ENCODE assay signal across 18 cellular contexts in the genomic region with DNA sequence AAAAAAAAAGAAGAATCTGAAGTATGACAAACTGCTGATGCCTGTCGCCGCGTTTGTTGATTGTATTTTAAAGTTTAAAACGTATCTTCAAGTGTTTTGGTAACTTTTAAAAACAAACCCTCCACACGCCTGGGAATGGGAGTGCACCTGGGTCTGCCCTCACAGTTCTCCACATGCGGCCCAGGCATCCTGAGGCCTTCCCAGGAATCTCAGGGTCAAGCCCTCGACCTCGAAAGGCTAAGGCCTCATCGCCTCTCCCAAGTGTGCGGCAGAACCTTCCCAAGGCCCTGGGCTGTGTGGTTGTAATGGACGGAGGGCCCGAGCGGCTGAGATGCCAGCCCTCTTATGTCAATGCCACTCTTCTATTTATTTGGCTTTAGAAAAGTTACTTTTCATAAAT.
DNase-seq lines count a peak whose midpoint lies in the region; ATAC-seq and TF ChIP-seq lines count a peak whose summit lies in the region.
"Had no signal": no experiment of that assay in that cellular context is flagged by ENCODE, and none has a peak within 500 bp of the region (broad histone marks: within the 10 kb centered on the region; RNA-seq: fewer than 3 reads in every experiment).

No MANE protein-coding gene starts in this region.

- no peak overlapping the region for H3K4me3 Mint-ChIP-seq in activated CD4-positive, alpha-beta memory T cell treated with anti-CD3 and anti-CD28 coated beads for 36 hours
- no peak overlapping the region for H3K4me3 Mint-ChIP-seq in activated CD4-positive, alpha-beta memory T cell treated with anti-CD3 and anti-CD28 coated beads, Interleukin-2, amount 10 ng/mL, durations not matched to agents 7 days and 5 days
- H3K4me3 Mint-ChIP-seq: B cell; CD4-positive, CD25-positive, alpha-beta regulatory T cell; CD8-positive, alpha-beta T cell; GM23338; H9 had no signal

- H3K27me3 ChIP-seq in right atrium auricular region (no peaks in the 10 kb centered on the region), osteoblast (ENCODE audit: insufficient read depth, low read length) (no peaks in the 10 kb centered on the region)
- H3K27me3 ChIP-seq: BLaER1 had no signal

- H3K27ac Mint-ChIP-seq in activated CD4-positive, alpha-beta memory T cell treated with anti-CD3 and anti-CD28 coated beads for 36 hours = no peak overlapping the region
- no peak overlapping the region for H3K27ac Mint-ChIP-seq in activated CD4-positive, alpha-beta memory T cell treated with anti-CD3 and anti-CD28 coated beads, Interleukin-2, amount 10 ng/mL, durations not matched to agents 7 days and 5 days
- H3K27ac Mint-ChIP-seq: B cell; CD4-positive, CD25-positive, alpha-beta regulatory T cell; CD8-positive, alpha-beta T cell; GM23338; H9 had no signal

- no peaks in the 10 kb centered on the region for H3K4me1 ChIP-seq in right atrium auricular region
- H3K4me1 ChIP-seq in osteoblast (ENCODE audit: insufficient read depth, low read length) = peaks cover 11% of the 10 kb centered on the region
- H3K4me1 ChIP-seq: Caco-2 had no signal

- peak; percentile 6 for DNase-seq in activated CD4-positive, alpha-beta memory T cell treated with anti-CD3 and anti-CD28 coated beads for 36 hours
- DNase-seq in activated CD4-positive, alpha-beta memory T cell treated with anti-CD3 and anti-CD28 coated beads, Interleukin-2, amount 10 ng/mL, durations not matched to agents 7 days and 5 days = no peak
- peak; percentile 18 for DNase-seq in Right ventricle myocardium superior
- DNase-seq in right atrium auricular region (ENCODE audit: low spot score) = no peak
- DNase-seq in osteoblast (ENCODE audit: insufficient read length, low spot score, missing footprints) = peak; percentile 63
- DNase-seq: Caco-2; CD4-positive, CD25-positive, alpha-beta regulatory T cell; CD8-positive, alpha-beta T cell; DMS153; DND-41; H9 had no signal

- H3K79me2 ChIP-seq in osteoblast (ENCODE audit: insufficient read depth, low read length) = no peaks in the 10 kb centered on the region

- H3K27me3 Mint-ChIP-seq in activated CD4-positive, alpha-beta memory T cell treated with anti-CD3 and anti-CD28 coated beads for 36 hours = no peaks in the 10 kb centered on the region
- no peaks in the 10 kb centered on the region for H3K27me3 Mint-ChIP-seq in activated CD4-positive, alpha-beta memory T cell treated with anti-CD3 and anti-CD28 coated beads, Interleukin-2, amount 10 ng/mL, durations not matched to agents 7 days and 5 days
- H3K27me3 Mint-ChIP-seq: B cell; CD4-positive, CD25-positive, alpha-beta regulatory T cell had no signal

- H3K36me3 Mint-ChIP-seq in activated CD4-positive, alpha-beta memory T cell treated with anti-CD3 and anti-CD28 coated beads for 36 hours = peaks cover 50% of the 10 kb centered on the region
- peaks cover 6% of the 10 kb centered on the region for H3K36me3 Mint-ChIP-seq in activated CD4-positive, alpha-beta memory T cell treated with anti-CD3 and anti-CD28 coated beads, Interleukin-2, amount 10 ng/mL, durations not matched to agents 7 days and 5 days (ENCODE audit: low read depth)

- H3K4me1 Mint-ChIP-seq in activated CD4-positive, alpha-beta memory T cell treated with anti-CD3 and anti-CD28 coated beads for 36 hours (ENCODE audit: low read depth) = no peaks in the 10 kb centered on the region
- no peaks in the 10 kb centered on the region for H3K4me1 Mint-ChIP-seq in activated CD4-positive, alpha-beta memory T cell treated with anti-CD3 and anti-CD28 coated beads, Interleukin-2, amount 10 ng/mL, durations not matched to agents 7 days and 5 days
- H3K4me1 Mint-ChIP-seq: B cell; CD4-positive, CD25-positive, alpha-beta regulatory T cell; H9 had no signal

- H3K4me2 ChIP-seq in osteoblast (ENCODE audit: insufficient read depth, low read length) = no peak overlapping the region
- H3K4me2 ChIP-seq: BLaER1, GM23338 had no signal

- no peak for TF ChIP-seq POLR2A in GM18505 (IDR thresholded peaks at IDR 0.05; ENCODE audit: borderline replicate concordance, extremely low read depth, insufficient read depth, insufficient read length)

- H3K4me3 ChIP-seq in right atrium auricular region = no peak overlapping the region
- H3K4me3 ChIP-seq in osteoblast (ENCODE audit: insufficient read depth, low read length) = no peak overlapping the region
- H3K4me3 ChIP-seq: BLaER1, GM23338 had no signal

- H4K20me1 ChIP-seq in osteoblast (ENCODE audit: insufficient read depth, low read length) = peaks cover 12% of the 10 kb centered on the region

- no peak overlapping the region for H3K27ac ChIP-seq in right atrium auricular region
- H3K27ac ChIP-seq in osteoblast (ENCODE audit: low read depth, low read length) = no peak overlapping the region
- H3K27ac ChIP-seq: 22Rv1, BLaER1, C4-2B had no signal

- H3K36me3 ChIP-seq in right atrium auricular region (peaks cover 58% of the 10 kb centered on the region), osteoblast (ENCODE audit: insufficient read depth, low read length) (peaks cover 58% of the 10 kb centered on the region)

- H3K9me3 ChIP-seq in right atrium auricular region (no peaks in the 10 kb centered on the region), osteoblast (ENCODE audit: low read depth, low read length) (no peaks in the 10 kb centered on the region)
- H3K9me3 ChIP-seq: BLaER1, Caco-2 had no signal

- no peak overlapping the region for H2AFZ ChIP-seq in osteoblast (ENCODE audit: low read length)
- H2AFZ ChIP-seq: GM23338 had no signal

- H3K9me3 Mint-ChIP-seq in activated CD4-positive, alpha-beta memory T cell treated with anti-CD3 and anti-CD28 coated beads for 36 hours = no peaks in the 10 kb centered on the region
- H3K9me3 Mint-ChIP-seq in activated CD4-positive, alpha-beta memory T cell treated with anti-CD3 and anti-CD28 coated beads, Interleukin-2, amount 10 ng/mL, durations not matched to agents 7 days and 5 days = no peaks in the 10 kb centered on the region
- H3K9me3 Mint-ChIP-seq: CD4-positive, CD25-positive, alpha-beta regulatory T cell; CD8-positive, alpha-beta T cell; GM23338; H9 had no signal

- ATAC-seq in Right ventricle myocardium superior (ENCODE audit: poor library complexity) = no peak
- no peak for ATAC-seq in GM18505 (IDR thresholded peaks at IDR 0.05; ENCODE audit: unreplicated experiment)
- ATAC-seq: CD8-positive, alpha-beta T cell; GM23338; HCT116 had no signal

- CTCF ChIA-PET in activated CD4-positive, alpha-beta memory T cell treated with anti-CD3 and anti-CD28 coated beads for 36 hours (lab: Charles Lee) = no interaction called here
- CTCF ChIA-PET in activated CD4-positive, alpha-beta memory T cell treated with anti-CD3 and anti-CD28 coated beads, Interleukin-2, amount 10 ng/mL, durations not matched to agents 7 days and 5 days (lab: Charles Lee) = no interaction called here

- intact Hi-C loops in activated CD4-positive, alpha-beta memory T cell treated with anti-CD3 and anti-CD28 coated beads for 36 hours (cut with micrococcal nuclease) = no loop called here
- intact Hi-C loops in Right ventricle myocardium superior (cut with DNase I) = no loop called here

- POLR2A ChIA-PET in activated CD4-positive, alpha-beta memory T cell treated with anti-CD3 and anti-CD28 coated beads for 36 hours (lab: Charles Lee) = no interaction called here
- POLR2A ChIA-PET in activated CD4-positive, alpha-beta memory T cell treated with anti-CD3 and anti-CD28 coated beads, Interleukin-2, amount 10 ng/mL, durations not matched to agents 7 days and 5 days (lab: Charles Lee) = no interaction called here

- no peak for TF ChIP-seq CTCF in right atrium auricular region (IDR thresholded peaks at IDR 0.05)
- no peak for TF ChIP-seq CTCF in osteoblast (IDR thresholded peaks at IDR 0.05; ENCODE audit: extremely low read depth, low read depth, low read length)

Comparison
In these comparisons a context has a peak if more than half of its experiments do, and no peak if none do; other contexts are left out.
1. DNase-seq: peak in activated CD4-positive, alpha-beta memory T cell treated with anti-CD3 and anti-CD28 coated beads for 36 hours (single experiment), Right ventricle myocardium superior (single experiment) and osteoblast (single experiment); none in activated CD4-positive, alpha-beta memory T cell treated with anti-CD3 and anti-CD28 coated beads, Interleukin-2, amount 10 ng/mL, durations not matched to agents 7 days and 5 days (single experiment) and right atrium auricular region (single experiment).